In the genomic region with DNA sequence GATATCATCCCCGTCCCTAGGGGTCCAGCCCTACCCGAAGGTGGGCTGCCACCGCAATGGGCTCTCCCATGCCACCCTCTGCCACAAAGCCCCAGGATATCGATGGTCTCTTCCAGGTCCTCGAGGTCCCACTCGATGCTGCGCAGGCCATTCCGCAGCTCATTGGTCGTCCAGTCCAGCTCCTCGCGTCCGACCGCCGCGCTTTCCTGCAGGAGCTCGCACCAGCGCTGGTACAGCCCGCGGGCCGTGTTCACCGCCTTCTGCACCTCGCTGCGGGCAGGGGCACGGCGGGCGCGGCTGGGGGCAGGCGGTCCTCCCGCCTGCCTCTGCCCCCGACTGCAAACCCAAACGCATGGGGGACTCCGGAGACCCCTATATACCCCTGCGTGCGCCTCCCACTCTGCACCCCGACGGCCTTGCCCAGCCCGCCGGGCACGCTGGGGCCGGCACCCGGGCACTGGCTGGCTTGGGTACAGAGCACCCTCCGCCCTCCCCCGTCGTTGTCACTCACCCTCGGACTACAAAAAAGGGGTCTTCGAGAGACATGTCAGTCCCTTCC, we compare ENCODE assay signal across 8 cellular contexts. TPM values are rescaled to one million over a fixed set of nuclear protein-coding genes. Genes with fewer than 3 reads are reported as not detected.
DNase-seq lines count a peak whose midpoint lies in the region; ATAC-seq and TF ChIP-seq lines count a peak whose summit lies in the region.

No MANE protein-coding gene starts in this region.

- DNase-seq in NCI-H2029 (lab: John Stamatoyannopoulos, UW) (peak; percentile 49), NCI-H2029 treated with DMSO at 0.1 percent for 48 hours (lab: John Stamatoyannopoulos, UW) (no peak), HT1080 (ENCODE audit: low read depth) (peak; percentile 49), T-cell (peak in 3 of 34 experiments; percentile 17 to 26 (median 19)), endodermal cell (peak; percentile 81), myocyte (ENCODE audit: low read depth) (peak; percentile 53), amniotic stem cell (lab: John Stamatoyannopoulos, UW) (no peak)

- H3K27me3 Mint-ChIP-seq in T-cell (peaks cover 0 to 2% of the 10 kb centered on the region in 2 donors), endodermal cell (ENCODE audit: insufficient read depth) (no peaks in the 10 kb centered on the region)

- POLR2A ChIA-PET in T-cell (lab: Charles Lee) = no interaction called here

- H3K9me3 ChIP-seq in endodermal cell (ENCODE audit: control insufficient read depth, low read length) = no peaks in the 10 kb centered on the region

- H3K9ac ChIP-seq in endodermal cell (ENCODE audit: extremely low read depth, low read length, poor library complexity, severe bottlenecking) = peak overlapping the region; percentile 98

- H3K36me3 Mint-ChIP-seq in T-cell (peaks cover 15% of the 10 kb centered on the region), endodermal cell (ENCODE audit: low read depth) (peaks cover 13% of the 10 kb centered on the region)

- H3K27ac ChIP-seq in endodermal cell (ENCODE audit: low read depth, low read length) = no peak overlapping the region

- H3K27me3 ChIP-seq in endodermal cell (ENCODE audit: control insufficient read depth, insufficient read depth, low read length, poor library complexity, severe bottlenecking) = no peaks in the 10 kb centered on the region

- H3K27ac Mint-ChIP-seq in T-cell (peak overlapping the region; percentile 94 to 95), endodermal cell (peak overlapping the region; percentile 100)

- H3K36me3 ChIP-seq in endodermal cell (ENCODE audit: control insufficient read depth, insufficient read depth, low read length) = no peaks in the 10 kb centered on the region

- H3K9me3 Mint-ChIP-seq in T-cell (no peaks in the 10 kb centered on the region), endodermal cell (no peaks in the 10 kb centered on the region)

- H3K4me1 ChIP-seq in endodermal cell (ENCODE audit: control insufficient read depth, insufficient read depth, low read length) = no peaks in the 10 kb centered on the region

- TF ChIP-seq CTCF in endodermal cell (conservative IDR thresholded peaks at IDR 0.05) = no peak

- ATAC-seq in T-cell (replicated peaks in 1 of 4) (peak; percentile 0 to 5 (median 3)), GM19328 (IDR thresholded peaks at IDR 0.05; ENCODE audit: unreplicated experiment) (no peak)

- 1 to 10% methylated on average over 7 to 46 of the region's 46 CpGs for WGBS in endodermal cell (ENCODE audit: insufficient coverage in 1 of 2, insufficient read length in 1 of 2), 2 experiments

- H3K4me3 ChIP-seq in endodermal cell (ENCODE audit: low read length) = peak overlapping the region; percentile 99

- H3K4me3 Mint-ChIP-seq in T-cell (peak overlapping the region; percentile 98 to 99 (median 99)), endodermal cell (peak overlapping the region; percentile 100)

- H3K4me1 Mint-ChIP-seq in T-cell (peaks cover 15 to 38% (median 28%) of the 10 kb centered on the region in 3 donors), endodermal cell (peaks cover 4% of the 10 kb centered on the region)

- CTCF ChIA-PET in T-cell (lab: Charles Lee) = interaction anchor here (0.6 to 1.8 kb wide), 5 partner anchors 15 to 987 kb away, joined by 3 to 6 read pairs (median 3); a partner anchor contains a TSS

RNA-seq across cellular contexts. Expression of a gene that starts 0.5 kb away (rescaled TPM):
- total RNA-seq in HT1080 (2014; rRNA removed; shearing (Covaris generic)) = 109 and 122 TPM in 2 replicates
- polyA plus RNA-seq in HT1080 (2015; cell fraction: cytosol; rRNA removed) = 85.4 and 93.9 TPM in 2 replicates
- polyA plus RNA-seq in HT1080 (2015; cell fraction: nucleus; rRNA removed) = 96.7 and 119 TPM in 2 replicates
- total RNA-seq in T-cell (10 to 100 TPM; 43.8 to 89.6 (median 67.3) TPM), endodermal cell (10 to 100 TPM; 30.8 to 34.8 TPM), myocyte (54.1 and 85.2 TPM in 2 replicates)
- polyA plus RNA-seq in endodermal cell (2013, experiment 1 of 2) = 44.8 TPM
- 42.4 TPM for polyA plus RNA-seq in endodermal cell (2013, experiment 2 of 2)
- 80.6 TPM for polyA plus RNA-seq in myocyte (2012)

RNA-seq across cellular contexts. Expression of a gene that starts 0.5 kb away (rescaled TPM):
- 35.7 and 42.6 TPM in 2 replicates for total RNA-seq in HT1080 (2014; rRNA removed; shearing (Covaris generic))
- polyA plus RNA-seq in HT1080 (2015; cell fraction: cytosol; rRNA removed) = 129 and 145 TPM in 2 replicates
- 202 and 238 TPM in 2 replicates for polyA plus RNA-seq in HT1080 (2015; cell fraction: nucleus; rRNA removed)
- 100 to 1,000 TPM; 165 to 413 (median 196) TPM for total RNA-seq in T-cell
- total RNA-seq in endodermal cell = 10 to 100 TPM; 55.3 to 66.6 TPM
- 51.9 TPM for polyA plus RNA-seq in endodermal cell (2013, experiment 1 of 2)
- 52.6 TPM for polyA plus RNA-seq in endodermal cell (2013, experiment 2 of 2)
- total RNA-seq in myocyte = 20.8 and 21.8 TPM in 2 replicates
- 28.1 TPM for polyA plus RNA-seq in myocyte (2012)

RNA-seq across cellular contexts. Expression of a gene that starts 31.6 kb away (rescaled TPM):
- total RNA-seq in HT1080 (2014; rRNA removed; shearing (Covaris generic)) = 126 and 181 TPM in 2 replicates
- 83.7 and 86.1 TPM in 2 replicates for polyA plus RNA-seq in HT1080 (2015; cell fraction: cytosol; rRNA removed)
- polyA plus RNA-seq in HT1080 (2015; cell fraction: nucleus; rRNA removed) = 52.1 and 55.6 TPM in 2 replicates
- total RNA-seq in T-cell (10 to 100 TPM; 23.8 to 44.9 (median 38.1) TPM), endodermal cell (100 to 1,000 TPM; 164 to 172 TPM), myocyte (59.7 and 66.2 TPM in 2 replicates)
- 61.1 TPM for polyA plus RNA-seq in endodermal cell (2013, experiment 1 of 2)
- polyA plus RNA-seq in endodermal cell (2013, experiment 2 of 2) = 53.8 TPM
- polyA plus RNA-seq in myocyte (2012) = 42.8 TPM

RNA-seq across cellular contexts. Expression of a gene that starts 33.2 kb away (rescaled TPM):
- total RNA-seq in HT1080 (2014; rRNA removed; shearing (Covaris generic)) = 56.0 and 56.6 TPM in 2 replicates
- polyA plus RNA-seq in HT1080 (2015; cell fraction: cytosol; rRNA removed) = 23.9 and 25.8 TPM in 2 replicates
- 170 and 185 TPM in 2 replicates for polyA plus RNA-seq in HT1080 (2015; cell fraction: nucleus; rRNA removed)
- total RNA-seq in T-cell = 100 to 1,000 TPM in 2 of 5 donors, 10 to 100 TPM in 3; 68.9 to 121 (median 95.6) TPM
- total RNA-seq in endodermal cell = 10 to 100 TPM; 51.3 to 66.2 TPM
- polyA plus RNA-seq in endodermal cell (2013, experiment 1 of 2) = 37.5 TPM
- polyA plus RNA-seq in endodermal cell (2013, experiment 2 of 2) = 35.3 TPM
- total RNA-seq in myocyte = 23.3 and 30.0 TPM in 2 replicates
- 20.0 TPM for polyA plus RNA-seq in myocyte (2012)

RNA-seq across cellular contexts. Expression of a gene that starts 47.0 kb away (rescaled TPM):
- not detected in 2 replicates for total RNA-seq in HT1080 (2014; rRNA removed; shearing (Covaris generic))
- not detected in 2 replicates for polyA plus RNA-seq in HT1080 (2015; cell fraction: cytosol; rRNA removed)
- not detected in 2 replicates for polyA plus RNA-seq in HT1080 (2015; cell fraction: nucleus; rRNA removed)
- total RNA-seq in T-cell (10 to 100 TPM in 3 of 5 donors, 1 to 10 TPM in 2; 3.4 to 20.6 (median 15.4) TPM), endodermal cell (1 to 10 TPM; 1.9 to 2.0 TPM), myocyte (not detected in 2 replicates)
- 1.00 TPM for polyA plus RNA-seq in endodermal cell (2013, experiment 1 of 2)
- polyA plus RNA-seq in endodermal cell (2013, experiment 2 of 2) = 1.1 TPM
- polyA plus RNA-seq in myocyte (2012) = 0.06 TPM

Comparison
In these comparisons a context has a peak if more than half of its experiments do, and no peak if none do; other contexts are left out.
1. DNase-seq: peak in NCI-H2029 (single experiment), HT1080 (single experiment), endodermal cell (single experiment) and myocyte (single experiment); none in NCI-H2029 treated with DMSO at 0.1 percent for 48 hours (single experiment) and amniotic stem cell (single experiment).